In genomic region chr1:32538887-32539583, GRCh38 we compare ENCODE assay signal across 8 cellular contexts. TPM values are rescaled to one million over a fixed set of nuclear protein-coding genes. Genes with fewer than 3 reads are reported as not detected.
DNase-seq lines count a peak whose midpoint lies in the region; ATAC-seq, FAIRE-seq and TF ChIP-seq lines count a peak whose summit lies in the region.

ZBTB8A (plus strand) TSS chr1:32539427; CDS start chr1:32592932, 53,505 bp downstream.

- H4K20me1 ChIP-seq in SK-N-SH (ENCODE audit: insufficient read depth): no peaks in the 10 kb centered on the region

- POLR2A ChIA-PET in SK-N-SH (lab: Yijun Ruan, JAX): interaction anchor here (1.0 kb wide), 1 partner anchor 18 kb away, joined by 7 read pairs; no protein-coding TSS in a partner anchor

- peaks cover 0 to 3% of the 10 kb centered on the region in 2 experiments for H3K36me3 ChIP-seq in SK-N-SH (replicated peaks in 1 of 2; ENCODE audit: control insufficient read depth in 1 of 2, insufficient read depth in 2 of 2, low read length in 1 of 2)
- H3K36me3 ChIP-seq in kidney (ENCODE audit: control insufficient read depth in 1 of 2, insufficient read depth in 2 of 2, low read length in 2 of 2): no peaks in the 10 kb centered on the region
- H3K36me3 ChIP-seq in spleen: no peaks in the 10 kb centered on the region

- H3K4me3 ChIP-seq in SK-N-SH (ENCODE audit: low read depth in 2 of 2, low read length in 1 of 2): peak within 1 kb of the TSS; percentile 63 to 82
- H3K4me3 ChIP-seq in choroid plexus epithelial cell (ENCODE audit: low read depth, low read length): peak within 1 kb of the TSS; percentile 71
- peak within 1 kb of the TSS; percentile 83 for H3K4me3 ChIP-seq in kidney (ENCODE audit: low read length in 2 of 2)
- H3K4me3 ChIP-seq in spleen: peak within 1 kb of the TSS; percentile 16 to 77 (median 51)

- H3K9me2 ChIP-seq in SK-N-SH: no peaks in the 10 kb centered on the region

- intact Hi-C loops in kidney (cut with DNase I): no loop called here
- intact Hi-C loops in spleen (cut with DNase I; ENCODE audit: low total_unique reads): no loop called here

- CTCF ChIA-PET in SK-N-SH (lab: Yijun Ruan, JAX): interaction anchor here (1.1 to 2.0 kb wide), 4 partner anchors 18 to 91 kb away, joined by 3 to 22 read pairs (median 6); no protein-coding TSS in a partner anchor

- no peak for TF ChIP-seq RAD21 in SK-N-SH (IDR thresholded peaks at IDR 0.05; ENCODE audit: low read length)

- DNase-seq in DMS79 treated with DMSO at 0.1 percent for 48 hours (lab: John Stamatoyannopoulos, UW) (peak; percentile 71), Kasumi-1 (lab: John Stamatoyannopoulos, UW) (peak; percentile 27 to 59), SK-N-SH (peak; percentile 83), choroid plexus epithelial cell (ENCODE audit: low read depth) (peak; percentile 56), kidney (peak; percentile 73), spleen (no peak)
- DNase-seq in stimulated activated naive CD4-positive, alpha-beta T cell treated with Interleukin-2 at 50 U/mL for 16 hours (lab: John Stamatoyannopoulos, UW): no peak

- H3K27me3 ChIP-seq in SK-N-SH (ENCODE audit: insufficient read depth) (no peaks in the 10 kb centered on the region), spleen (replicated peaks in 1 of 7) (peaks cover 0 to 70% (median 12%) of the 10 kb centered on the region in 7 donors)

- peaks cover 20% of the 10 kb centered on the region for H3F3A ChIP-seq in SK-N-SH (replicated peaks; ENCODE audit: insufficient read depth)

- no peak for TF ChIP-seq POLR2A in spleen (IDR thresholded peaks at IDR 0.05)

- H3K27ac ChIP-seq in SK-N-SH (ENCODE audit: low read depth in 2 of 2, low read length in 1 of 2) (peak within 1 kb of the TSS; percentile 64 to 77), kidney (ENCODE audit: low read depth in 2 of 2, low read length in 2 of 2) (peak within 1 kb of the TSS in 1 of 2 donors; percentile 63), spleen (peak within 1 kb of the TSS in 7 of 8 donors; percentile 54 to 79 (median 77))

- H3K79me2 ChIP-seq in SK-N-SH (ENCODE audit: insufficient read depth): peaks cover 42% of the 10 kb centered on the region

- H3K9ac ChIP-seq in SK-N-SH (peak within 1 kb of the TSS; percentile 78), kidney (ENCODE audit: low read length in 2 of 2) (peak within 1 kb of the TSS; percentile 32 to 73)

- WGBS in SK-N-SH (ENCODE audit: low lambda C conversion rate): 1% methylated on average over 15 of the region's 33 CpGs
- WGBS in spleen, 5 donors: 1 to 2% (median 1%) methylated on average over 17 to 33 of the region's 33 CpGs

- H3K4me2 ChIP-seq in SK-N-SH: peak within 1 kb of the TSS; percentile 89

- FAIRE-seq in kidney (lab: Jason Lieb, UNC): no peak

- peak within 1 kb of the TSS; percentile 95 for H2AFZ ChIP-seq in SK-N-SH (ENCODE audit: low read depth)

- no peaks in the 10 kb centered on the region for H3K9me3 ChIP-seq in SK-N-SH
- H3K9me3 ChIP-seq in kidney (ENCODE audit: control insufficient read depth in 1 of 2, low read length in 2 of 2): no peaks in the 10 kb centered on the region
- H3K9me3 ChIP-seq in spleen: no peaks in the 10 kb centered on the region

- no peak for TF ChIP-seq EP300 in SK-N-SH (IDR thresholded peaks at IDR 0.05; ENCODE audit: borderline replicate concordance in 1 of 2, low read depth in 1 of 2, low read length in 1 of 2)

- no peak for ATAC-seq in GM19324 (IDR thresholded peaks at IDR 0.05; ENCODE audit: low FRiP score, unreplicated experiment)

- H3K4me1 ChIP-seq in SK-N-SH (ENCODE audit: control insufficient read depth in 1 of 2, insufficient read depth in 2 of 2, low read depth in 1 of 2, low read length in 1 of 2) (peaks cover 5 to 9% of the 10 kb centered on the region in 2 experiments; a peak in 1 of 4 replicates), kidney (ENCODE audit: control insufficient read depth in 1 of 2, insufficient read depth in 1 of 2, low read depth in 1 of 2, low read length in 2 of 2) (no peaks in the 10 kb centered on the region), spleen (peaks cover 5 to 25% (median 15%) of the 10 kb centered on the region in 6 donors)

- TF ChIP-seq CTCF in SK-N-SH (IDR thresholded peaks at IDR 0.05): peak; percentile 26; the same call in 1 of the 2 replicates
- no peak for TF ChIP-seq CTCF in choroid plexus epithelial cell (conservative IDR thresholded peaks at IDR 0.05; ENCODE audit: low read depth, low read length)
- no peak for TF ChIP-seq CTCF in kidney (IDR thresholded peaks at IDR 0.05; ENCODE audit: borderline replicate concordance, extremely low read depth, insufficient read depth)
- no peak for TF ChIP-seq CTCF in spleen (IDR thresholded peaks at IDR 0.05 in 8 of 11, conservative IDR thresholded peaks at IDR 0.05 in 3 of 11)

TF ChIP-seq in SK-N-SH, 30 proteins besides CTCF, POLR2A, EP300 and RAD21:
- TF ChIP-seq MAX (IDR thresholded peaks at IDR 0.05; ENCODE audit: low read depth) (0 out of 2 replicates have a peak, but pooled peaks have one; percentile 17), JUND (IDR thresholded peaks at IDR 0.05) (no peak), USF1 (IDR thresholded peaks at IDR 0.05; ENCODE audit: borderline replicate concordance, low read depth) (no peak), FOXM1 (IDR thresholded peaks at IDR 0.05; ENCODE audit: low read depth) (no peak), IRF3 (IDR thresholded peaks at IDR 0.05; ENCODE audit: low read depth, low read length) (no peak), MXI1 (IDR thresholded peaks at IDR 0.05; ENCODE audit: low read depth, low read length) (peak; percentile 55; the same call in 1 of the 2 replicates), POLR2AphosphoS5 (IDR thresholded peaks at IDR 0.05; ENCODE audit: low read depth, low read length) (0 out of 2 replicates have a peak, but pooled peaks have one; percentile 37), SIN3A (IDR thresholded peaks at IDR 0.05; ENCODE audit: borderline replicate concordance, low read depth, low read length) (0 out of 2 replicates have a peak, but pooled peaks have one; percentile 29), REST (IDR thresholded peaks at IDR 0.05; ENCODE audit: low read depth, low read length) (no peak), NFIC (IDR thresholded peaks at IDR 0.05; ENCODE audit: borderline replicate concordance) (no peak), RFX5 (IDR thresholded peaks at IDR 0.05; ENCODE audit: low read length) (no peak), TAF1 (IDR thresholded peaks at IDR 0.05; ENCODE audit: borderline replicate concordance, low read depth, low read length) (0 out of 2 replicates have a peak, but pooled peaks have one; percentile 30)

RNA-seq across cellular contexts. Expression of gene ZBTB8A, which starts in this region (rescaled TPM):
- 1.3 and 1.9 TPM in 2 replicates for polyA plus RNA-seq in SK-N-SH (2012; rRNA removed)
- polyA plus RNA-seq in SK-N-SH (2012; cell fraction: cytosol; rRNA removed): 2.0 and 2.4 TPM in 2 replicates
- polyA plus RNA-seq in SK-N-SH (2012; cell fraction: nucleus; rRNA removed): 0.85 and 2.3 TPM in 2 replicates
- 10.4 TPM for total RNA-seq in kidney
- polyA plus RNA-seq in kidney (ENCODE audit: insufficient read depth, low read depth, low replicate concordance): 1.8 TPM
- total RNA-seq in spleen: 1 to 10 TPM; 1.8 to 4.0 (median 2.8) TPM
- polyA plus RNA-seq in spleen: under 1 TPM; 0.35 to 0.67 (median 0.62) TPM

Comparison
In these comparisons a context has a peak if more than half of its experiments do, and no peak if none do; other contexts are left out.
1. DNase-seq: peak in DMS79 treated with DMSO at 0.1 percent for 48 hours (single experiment), Kasumi-1 (2 of 2), SK-N-SH (single experiment), choroid plexus epithelial cell (single experiment) and kidney (single experiment); none in spleen (single experiment) and stimulated activated naive CD4-positive, alpha-beta T cell treated with Interleukin-2 at 50 U/mL for 16 hours (single experiment).
2. Peak in every context shown above with its lines, with median percentiles within 50 percentile points of each other: H3K4me3 ChIP-seq.